8 cellular contexts compared by ENCODE assay signal in the genomic region with DNA sequence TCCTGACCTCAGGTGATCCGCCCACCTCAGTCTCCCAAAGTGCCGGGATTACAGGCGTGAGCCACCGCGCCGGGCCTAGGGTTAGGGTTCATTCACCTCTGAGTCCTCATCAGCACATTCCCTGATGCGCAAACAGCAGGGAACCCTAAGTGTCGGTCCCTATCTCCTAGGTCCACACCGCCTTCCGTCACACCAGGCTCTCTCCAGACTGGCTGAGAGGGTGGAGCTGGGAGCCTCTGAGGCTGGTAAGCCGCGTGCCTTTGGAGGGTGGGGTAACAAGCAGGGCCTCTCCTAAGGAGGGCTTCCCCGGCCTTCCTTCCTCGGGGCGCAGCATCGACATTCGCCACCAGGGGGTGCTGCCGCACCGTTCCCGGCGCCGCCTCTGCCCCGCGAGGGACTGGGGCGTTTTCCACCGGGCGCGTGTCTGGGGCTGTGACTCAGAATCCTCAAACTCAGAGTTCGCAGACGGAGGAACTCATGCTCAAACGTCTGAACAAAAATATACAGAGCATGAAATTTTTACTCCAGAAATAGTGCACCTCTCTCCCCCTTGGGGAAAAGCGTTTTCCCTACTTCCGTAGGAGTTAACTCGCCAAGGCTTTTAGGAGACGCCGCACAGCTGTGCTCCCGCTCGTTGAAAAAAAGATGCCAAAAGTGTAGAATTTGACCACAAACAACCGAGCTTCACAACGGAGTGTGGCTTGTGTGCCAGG.
DNase-seq lines count a peak whose midpoint lies in the region; ATAC-seq, FAIRE-seq and TF ChIP-seq lines count a peak whose summit lies in the region.

No MANE protein-coding gene starts in this region.

- H3K27me3 ChIP-seq in SJSA1 (replicated peaks), result no peaks in the 10 kb centered on the region
- H3K27me3 ChIP-seq in neutrophil, result peaks cover 27% of the 10 kb centered on the region
- H3K27me3 ChIP-seq in subcutaneous abdominal adipose tissue (ENCODE audit: control insufficient read depth in 5 of 5, insufficient read depth in 4 of 5, low read length in 5 of 5), result no peaks in the 10 kb centered on the region

- H3K27ac ChIP-seq in SJSA1, result no peak overlapping the region
- H3K27ac ChIP-seq in neutrophil, result no peak overlapping the region
- peak overlapping the region; percentile 74 for H3K27ac ChIP-seq in subcutaneous abdominal adipose tissue (ENCODE audit: low read depth, low read length)

- TF ChIP-seq RAD21 in Ishikawa (IDR thresholded peaks at IDR 0.05; ENCODE audit: low read depth), result peak; percentile 98

- peak; percentile 89 for TF ChIP-seq CTCF in D721Med (IDR thresholded peaks at IDR 0.05; ENCODE audit: insufficient read depth, missing control alignments)
- TF ChIP-seq CTCF in neutrophil (IDR thresholded peaks at IDR 0.05), result peak; percentile 93

- H3K36me3 ChIP-seq in SJSA1 (no peaks in the 10 kb centered on the region), neutrophil (no peaks in the 10 kb centered on the region), subcutaneous abdominal adipose tissue (ENCODE audit: control insufficient read depth in 5 of 5, insufficient read depth in 5 of 5, low read length in 5 of 5) (no peaks in the 10 kb centered on the region)

- no peak for TF ChIP-seq EP300 in Ishikawa (IDR thresholded peaks at IDR 0.05; ENCODE audit: borderline replicate concordance)

- 0 out of 2 replicates have a peak overlapping the region, but pooled peaks have one; percentile 2 for H3K4me3 ChIP-seq in SJSA1
- H3K4me3 ChIP-seq in neutrophil (ENCODE audit: low read depth in 1 of 2, low read length in 1 of 2), result peak overlapping the region; percentile 41 to 44
- peak overlapping the region in 4 of 5 donors; percentile 36 to 52 (median 48) for H3K4me3 ChIP-seq in subcutaneous abdominal adipose tissue (ENCODE audit: low read depth in 1 of 5, low read length in 5 of 5)

- FAIRE-seq in D721Med (lab: Jason Lieb, UNC), result no peak

- DNase-seq in D721Med (ENCODE audit: insufficient read length, low spot score) (peak; percentile 83), SJSA1 (ENCODE audit: low read depth in 1 of 2, low spot score in 2 of 2) (peak; percentile 88 to 97), germinal center (ENCODE audit: low spot score) (peak; percentile 81)
- peak; percentile 52 to 75 (median 67) for DNase-seq in activated naive CD4-positive, alpha-beta T cell (lab: John Stamatoyannopoulos, UW)

- H3K4me1 ChIP-seq in SJSA1 (replicated peaks) (peaks cover 10% of the 10 kb centered on the region), neutrophil (ENCODE audit: control insufficient read depth in 1 of 2, insufficient read depth in 1 of 2, low read depth in 1 of 2, low read length in 1 of 2) (peaks cover 7 to 12% of the 10 kb centered on the region in 2 experiments), subcutaneous abdominal adipose tissue (ENCODE audit: control insufficient read depth in 5 of 5, insufficient read depth in 5 of 5, low read length in 5 of 5) (peaks cover 6 to 48% (median 33%) of the 10 kb centered on the region in 5 donors)

- peak; percentile 89 for ATAC-seq in GM21381 (IDR thresholded peaks at IDR 0.05; ENCODE audit: unreplicated experiment)

- peak overlapping the region in 1 of 5 donors; percentile 57 for H3K9ac ChIP-seq in subcutaneous abdominal adipose tissue (ENCODE audit: low read length in 5 of 5)

- H3K9me3 ChIP-seq in SJSA1 (replicated peaks) (no peaks in the 10 kb centered on the region), neutrophil (no peaks in the 10 kb centered on the region), subcutaneous abdominal adipose tissue (ENCODE audit: control insufficient read depth in 5 of 5, low read length in 5 of 5) (no peaks in the 10 kb centered on the region)

TF ChIP-seq in Ishikawa, 13 proteins besides CTCF, POLR2A, EP300 and RAD21:
- TF ChIP-seq YY1 (IDR thresholded peaks at IDR 0.05; ENCODE audit: low read depth) (peak; percentile 43; the same call in 1 of the 2 replicates), NFIC (IDR thresholded peaks at IDR 0.05) (peak; percentile 37; the same call in 1 of the 2 replicates), TAF1 (IDR thresholded peaks at IDR 0.05; ENCODE audit: low read depth) (no peak), ZBTB7A (IDR thresholded peaks at IDR 0.05; ENCODE audit: low read depth) (0 out of 2 replicates have a peak, but pooled peaks have one; percentile 22), TCF12 (IDR thresholded peaks at IDR 0.05; ENCODE audit: low read depth) (peak; percentile 64), CREB1 (IDR thresholded peaks at IDR 0.05; ENCODE audit: low read depth) (no peak), TEAD4 (IDR thresholded peaks at IDR 0.05) (peak; percentile 54)
- TF ChIP-seq, protein P1, sequence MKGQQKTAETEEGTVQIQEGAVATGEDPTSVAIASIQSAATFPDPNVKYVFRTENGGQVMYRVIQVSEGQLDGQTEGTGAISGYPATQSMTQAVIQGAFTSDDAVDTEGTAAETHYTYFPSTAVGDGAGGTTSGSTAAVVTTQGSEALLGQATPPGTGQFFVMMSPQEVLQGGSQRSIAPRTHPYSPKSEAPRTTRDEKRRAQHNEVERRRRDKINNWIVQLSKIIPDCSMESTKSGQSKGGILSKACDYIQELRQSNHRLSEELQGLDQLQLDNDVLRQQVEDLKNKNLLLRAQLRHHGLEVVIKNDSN (IDR thresholded peaks at IDR 0.05), result 0 out of 2 replicates have a peak, but pooled peaks have one; percentile 25
- TF ChIP-seq, protein P2, sequence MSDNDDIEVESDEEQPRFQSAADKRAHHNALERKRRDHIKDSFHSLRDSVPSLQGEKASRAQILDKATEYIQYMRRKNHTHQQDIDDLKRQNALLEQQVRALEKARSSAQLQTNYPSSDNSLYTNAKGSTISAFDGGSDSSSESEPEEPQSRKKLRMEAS (IDR thresholded peaks at IDR 0.05), result peak; percentile 85
